Comparison of ENCODE assay signal across 11 cellular contexts in the genomic region with DNA sequence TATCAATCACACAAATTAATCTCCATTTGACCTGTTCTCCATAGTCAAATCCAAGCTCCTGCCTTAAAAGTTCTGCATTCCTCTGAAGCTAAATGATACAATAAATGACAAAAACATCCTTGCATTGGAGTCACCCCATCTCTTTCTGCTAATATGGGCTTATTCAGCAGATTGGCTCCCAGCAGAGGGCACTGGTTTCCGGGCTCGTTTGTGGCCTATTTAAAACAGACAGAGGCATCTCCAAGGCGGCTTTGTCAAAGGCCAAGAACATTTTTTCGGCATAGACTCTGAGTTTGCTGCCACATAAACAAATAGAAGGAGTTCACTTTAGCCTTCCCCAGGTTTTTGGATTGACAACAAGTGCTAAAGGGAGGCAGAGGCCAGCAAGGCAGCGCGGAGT.
DNase-seq lines count a peak whose midpoint lies in the region; ATAC-seq and TF ChIP-seq lines count a peak whose summit lies in the region.
"Had no signal": no experiment of that assay in that cellular context is flagged by ENCODE, and none has a peak within 500 bp of the region (broad histone marks: within the 10 kb centered on the region; RNA-seq: fewer than 3 reads in every experiment).

No MANE protein-coding gene starts in this region.

- no peaks in the 10 kb centered on the region for H3K36me3 ChIP-seq in Panc1 (ENCODE audit: control insufficient read depth, insufficient read depth, low read length)
- H3K36me3 ChIP-seq in MM.1S (replicated peaks; ENCODE audit: insufficient read depth, low read length) = no peaks in the 10 kb centered on the region

- H3K4me1 ChIP-seq in Panc1 (ENCODE audit: control insufficient read depth, insufficient read depth, low read length) (no peaks in the 10 kb centered on the region), MM.1S (ENCODE audit: low read length) (no peaks in the 10 kb centered on the region)

- BruUV-seq in Panc1 (replicated peaks; lab: Mats Ljungman, UMichigan) = no TSS peak

- no peaks in the 10 kb centered on the region for H3F3A ChIP-seq in MM.1S (ENCODE audit: insufficient read depth, low read length)

- POLR2A ChIA-PET in Panc1 (lab: Charles Lee) = no interaction called here

- H3K9me2 ChIP-seq in MM.1S (replicated peaks; ENCODE audit: insufficient read depth, low read length) = no peaks in the 10 kb centered on the region

- H3K9me3 ChIP-seq in Panc1 (ENCODE audit: control insufficient read depth, insufficient read depth, low read depth, low read length) (no peaks in the 10 kb centered on the region), MM.1S (replicated peaks; ENCODE audit: insufficient read depth, low read length) (no peaks in the 10 kb centered on the region)

- no peak overlapping the region for H3K27ac ChIP-seq in Panc1 (ENCODE audit: low read length)
- H3K27ac ChIP-seq in MM.1S (ENCODE audit: low read length) = no peak overlapping the region

- H3K4me3 ChIP-seq in GM12865 (ENCODE audit: low read depth, low read length) (no peak overlapping the region), Panc1 (ENCODE audit: low read depth in 2 of 2, low read length in 2 of 2) (no peak overlapping the region), MM.1S (ENCODE audit: low read length) (no peak overlapping the region)

- no peak overlapping the region for H3K4me2 ChIP-seq in MM.1S (ENCODE audit: low read depth, low read length)

- CTCF ChIA-PET in Panc1 (lab: Charles Lee) = no interaction called here

- ATAC-seq in Panc1 (peak; percentile 63; the same call in 1 of the 2 replicates), GM18858 (IDR thresholded peaks at IDR 0.05; ENCODE audit: unreplicated experiment) (no peak), GM18907 (IDR thresholded peaks at IDR 0.05; ENCODE audit: unreplicated experiment) (no peak)
- ATAC-seq: left lobe of liver had no signal

- no peaks in the 10 kb centered on the region for H3K27me3 ChIP-seq in Panc1 (ENCODE audit: control insufficient read depth, insufficient read depth, low read length)
- no peaks in the 10 kb centered on the region for H3K27me3 ChIP-seq in MM.1S (replicated peaks; ENCODE audit: insufficient read depth, low read length)

- H3K79me2 ChIP-seq in MM.1S (ENCODE audit: low read length) = no peaks in the 10 kb centered on the region

- TF ChIP-seq CTCF in GM12865 (IDR thresholded peaks at IDR 0.05; ENCODE audit: insufficient read depth, low read depth, low read length, missing control alignments) = peak; percentile 9
- TF ChIP-seq CTCF in Panc1 (IDR thresholded peaks at IDR 0.05) = peak; percentile 45
- no peak for TF ChIP-seq CTCF in MM.1S (IDR thresholded peaks at IDR 0.05; ENCODE audit: low read length)

- H2AFZ ChIP-seq in MM.1S (ENCODE audit: low read length) = no peak overlapping the region

- intact Hi-C loops in Panc1 (cut with micrococcal nuclease; ENCODE audit: unreplicated experiment) = no loop called here

- H4K20me1 ChIP-seq in MM.1S (ENCODE audit: insufficient read depth, low read length) = no peaks in the 10 kb centered on the region

- in situ Hi-C loops in Panc1 (cut with HindIII; ENCODE audit: low pct_unique_long_range_greater_than_20kb, low sequenced_read_pairs) = no loop called here

- H3K9ac ChIP-seq in MM.1S (ENCODE audit: low read length) = no peak overlapping the region

- DNase-seq in GM12865 (ENCODE audit: low read depth) = peak; percentile 4
- peak; percentile 4 for DNase-seq in Panc1 (ENCODE audit: low read depth, low spot score)
- peak; percentile 68 for DNase-seq in fibroblast of gingiva (ENCODE audit: low read depth)
- peak; percentile 19 for DNase-seq in retina
- DNase-seq in MM.1S = no peak
- DNase-seq: activated B cell treated with CpG ODN at 0.5 μM for 24 hours; NCI-H1092 treated with DMSO at 0.1 percent for 48 hours; stimulated activated CD4-positive, alpha-beta T cell treated with anti-CD3 and anti-CD28 coated beads, Interleukin-2, amount 100 ng/mL, for 24 hours had no signal
